Comparison of ENCODE assay signal across 1 cellular context in genomic region chr16:72092832-72093447, GRCh38.
TF ChIP-seq lines count a peak whose summit lies in the region.

No MANE protein-coding gene starts in this region.

TF ChIP-seq in GM12878, 131 proteins besides CTCF, POLR2A, EP300 and RAD21:
- TF ChIP-seq RB1 (IDR thresholded peaks at IDR 0.05; ENCODE audit: borderline replicate concordance) (0 out of 2 replicates have a peak, but pooled peaks have one; percentile 22), PKNOX1 (IDR thresholded peaks at IDR 0.05) (peak; percentile 71), SRF (IDR thresholded peaks at IDR 0.05; ENCODE audit: low read depth in 2 of 2, low read length in 2 of 2) (no peak), MXI1 (IDR thresholded peaks at IDR 0.05; ENCODE audit: low read depth, low read length) (no peak), MYB (IDR thresholded peaks at IDR 0.05; ENCODE audit: borderline replicate concordance, low read depth, low read length) (0 out of 2 replicates have a peak, but pooled peaks have one; percentile 9), NKRF (conservative IDR thresholded peaks at IDR 0.05) (peak; percentile 70)
- TF ChIP-seq, protein P1, sequence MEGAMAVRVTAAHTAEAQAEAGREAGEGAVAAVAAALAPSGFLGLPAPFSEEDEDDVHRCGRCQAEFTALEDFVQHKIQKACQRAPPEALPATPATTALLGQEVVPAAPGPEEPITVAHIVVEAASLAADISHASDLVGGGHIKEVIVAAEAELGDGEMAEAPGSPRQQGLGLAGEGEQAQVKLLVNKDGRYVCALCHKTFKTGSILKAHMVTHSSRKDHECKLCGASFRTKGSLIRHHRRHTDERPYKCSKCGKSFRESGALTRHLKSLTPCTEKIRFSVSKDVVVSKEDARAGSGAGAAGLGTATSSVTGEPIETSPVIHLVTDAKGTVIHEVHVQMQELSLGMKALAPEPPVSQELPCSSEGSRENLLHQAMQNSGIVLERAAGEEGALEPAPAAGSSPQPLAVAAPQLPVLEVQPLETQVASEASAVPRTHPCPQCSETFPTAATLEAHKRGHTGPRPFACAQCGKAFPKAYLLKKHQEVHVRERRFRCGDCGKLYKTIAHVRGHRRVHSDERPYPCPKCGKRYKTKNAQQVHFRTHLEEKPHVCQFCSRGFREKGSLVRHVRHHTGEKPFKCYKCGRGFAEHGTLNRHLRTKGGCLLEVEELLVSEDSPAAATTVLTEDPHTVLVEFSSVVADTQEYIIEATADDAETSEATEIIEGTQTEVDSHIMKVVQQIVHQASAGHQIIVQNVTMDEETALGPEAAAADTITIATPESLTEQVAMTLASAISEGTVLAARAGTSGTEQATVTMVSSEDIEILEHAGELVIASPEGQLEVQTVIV (IDR thresholded peaks at IDR 0.05; ENCODE audit: borderline replicate concordance, partially characterized antibody), result no peak
